Comparison of ENCODE assay signal across 8 cellular contexts in genomic region chr5:90015584-90016018, GRCh38.
DNase-seq lines count a peak whose midpoint lies in the region; ATAC-seq, FAIRE-seq and TF ChIP-seq lines count a peak whose summit lies in the region.

No MANE protein-coding gene starts in this region.

- no peaks in the 10 kb centered on the region for H4K20me1 ChIP-seq in PC-3 (ENCODE audit: low read length)

- H3K9me2 ChIP-seq in PC-3 (replicated peaks; ENCODE audit: low read length): no peaks in the 10 kb centered on the region

- DNase-seq in PC-3 (peak; percentile 65), myocyte (ENCODE audit: low read depth) (peak; percentile 53), kidney (no peak), GM19238 (ENCODE audit: insufficient read length, low spot score) (no peak), T-helper 1 cell (no peak), mesenteric fat pad (ENCODE audit: low spot score) (no peak)

- TF ChIP-seq CTCF in PC-3 (conservative IDR thresholded peaks at IDR 0.05; ENCODE audit: low read depth, low read length): no peak
- TF ChIP-seq CTCF in kidney (IDR thresholded peaks at IDR 0.05; ENCODE audit: borderline replicate concordance, extremely low read depth, insufficient read depth): no peak

- FAIRE-seq in kidney (lab: Jason Lieb, UNC): no peak

- intact Hi-C loops in PC-3 (cut with micrococcal nuclease): no loop called here
- intact Hi-C loops in kidney (cut with DNase I): no loop called here

- H3K27me3 ChIP-seq in PC-3 (ENCODE audit: low read length): no peaks in the 10 kb centered on the region

- ATAC-seq in GM18867 (IDR thresholded peaks at IDR 0.05; ENCODE audit: unreplicated experiment) (peak; percentile 92), HG02763 (IDR thresholded peaks at IDR 0.05; ENCODE audit: unreplicated experiment) (peak; percentile 83), PC-3 (peak; percentile 99)

- POLR2A ChIA-PET in PC-3 (lab: Charles Lee; ENCODE audit: unreplicated experiment): no interaction called here

- no TSS peak for BruUV-seq in PC-3 (replicated peaks; lab: Mats Ljungman, UMichigan)

- H3K4me1 ChIP-seq in PC-3 (ENCODE audit: insufficient read depth, low read length) (peaks cover 18% of the 10 kb centered on the region), kidney (ENCODE audit: control insufficient read depth in 1 of 2, insufficient read depth in 1 of 2, low read depth in 1 of 2, low read length in 2 of 2) (no peaks in the 10 kb centered on the region)

- 0 out of 2 replicates have a peak overlapping the region, but pooled peaks have one; percentile 30 for H3K9ac ChIP-seq in PC-3 (ENCODE audit: low read length)
- no peak overlapping the region for H3K9ac ChIP-seq in kidney (ENCODE audit: low read length in 2 of 2)

- peak overlapping the region; percentile 17 for H2AFZ ChIP-seq in PC-3 (ENCODE audit: low read length)

- H3K4me3 ChIP-seq in PC-3 (ENCODE audit: low read length) (peak overlapping the region; percentile 20), kidney (ENCODE audit: low read length in 2 of 2) (no peak overlapping the region)

- peak overlapping the region; percentile 66 for H3K4me2 ChIP-seq in PC-3 (ENCODE audit: low read length)

- H3K36me3 ChIP-seq in PC-3 (ENCODE audit: low read depth, low read length) (no peaks in the 10 kb centered on the region), kidney (ENCODE audit: control insufficient read depth in 1 of 2, insufficient read depth in 2 of 2, low read length in 2 of 2) (no peaks in the 10 kb centered on the region)

- H3K9me3 ChIP-seq in PC-3 (ENCODE audit: low read length) (no peaks in the 10 kb centered on the region), kidney (ENCODE audit: control insufficient read depth in 1 of 2, low read length in 2 of 2) (no peaks in the 10 kb centered on the region)

- H3K27ac ChIP-seq in PC-3 (ENCODE audit: low read length) (peak overlapping the region; percentile 62), kidney (ENCODE audit: low read depth in 2 of 2, low read length in 2 of 2) (no peak overlapping the region)

- CTCF ChIA-PET in PC-3 (lab: Charles Lee): no interaction called here

- no peaks in the 10 kb centered on the region for H3F3A ChIP-seq in PC-3 (ENCODE audit: low read length, unreplicated experiment)

- H3K79me2 ChIP-seq in PC-3 (ENCODE audit: low read length): no peaks in the 10 kb centered on the region

Comparison
In these comparisons a context has a peak if more than half of its experiments do, and no peak if none do; other contexts are left out.
1. DNase-seq: peak in PC-3 (single experiment) and myocyte (single experiment); none in kidney (single experiment), GM19238 (single experiment), T-helper 1 cell (0 of 5) and mesenteric fat pad (single experiment).
2. Peak in every context shown above with its lines, with median percentiles within 50 percentile points of each other: ATAC-seq.